20 cellular contexts compared by ENCODE assay signal in genomic region chr2:238023608-238024007, GRCh38.
"Had no signal": no experiment of that assay in that cellular context is flagged by ENCODE, and none has a peak within 500 bp of the region (broad histone marks: within the 10 kb centered on the region; RNA-seq: fewer than 3 reads in every experiment).

No MANE protein-coding gene starts in this region.

- H3K36me3 ChIP-seq: ovary had no signal

- H3K27me3 Mint-ChIP-seq: naive thymus-derived CD4-positive, alpha-beta T cell had no signal

- DNase-seq: cortex of kidney; dorsolateral prefrontal cortex; effector CD8-positive, alpha-beta T cell; heart right ventricle; hypothalamus; islet precursor cell; mammary epithelial cell; naive thymus-derived CD4-positive, alpha-beta T cell; ovary; sigmoid colon; stimulated activated CD4-positive, alpha-beta T cell treated with anti-CD3 and anti-CD28 coated beads, Interleukin-2, amount 100 ng/mL, for 24 hours; stimulated activated CD4-positive, alpha-beta T cell treated with anti-CD3 and anti-CD28 coated beads, Interleukin-4, amount 100 ng/mL, for 4 hours; stimulated activated naive CD4-positive, alpha-beta T cell; tibial artery; upper lobe of right lung had no signal

- ATAC-seq: heart right ventricle; left lobe of liver; naive thymus-derived CD4-positive, alpha-beta T cell; upper lobe of right lung had no signal

- H3K4me3 ChIP-seq: dorsolateral prefrontal cortex, heart right ventricle, ovary, right atrium auricular region, sigmoid colon, skin epidermis, tibial artery, upper lobe of right lung, vagina had no signal

- H3K27ac ChIP-seq: heart right ventricle, ovary, right atrium auricular region, sigmoid colon, skin epidermis, tibial artery, upper lobe of right lung, vagina had no signal

- H3K9me3 ChIP-seq: heart right ventricle, ovary, right atrium auricular region, sigmoid colon, tibial artery, upper lobe of right lung, vagina had no signal

- H3K27me3 ChIP-seq: dorsolateral prefrontal cortex, heart right ventricle, ovary, right atrium auricular region, sigmoid colon, tibial artery, upper lobe of right lung, vagina had no signal

- H3K4me1 Mint-ChIP-seq: neural crest cell had no signal

- H3K4me1 ChIP-seq: right atrium auricular region, sigmoid colon, tibial artery, upper lobe of right lung, vagina had no signal

- H3K9me3 Mint-ChIP-seq: naive thymus-derived CD4-positive, alpha-beta T cell; neural crest cell had no signal

- H3K4me3 Mint-ChIP-seq: naive thymus-derived CD4-positive, alpha-beta T cell; neural crest cell had no signal
